In genomic region chr19:805600-806550, GRCh38 we compare ENCODE assay signal across 1 cellular context.
TF ChIP-seq lines count a peak whose summit lies in the region.

No MANE protein-coding gene starts in this region.

TF ChIP-seq in GM12878, 131 proteins besides CTCF, POLR2A, EP300 and RAD21:
- no peak for TF ChIP-seq SMAD5 (IDR thresholded peaks at IDR 0.05; ENCODE audit: low read depth)
- TF ChIP-seq TCF7 (IDR thresholded peaks at IDR 0.05; ENCODE audit: borderline replicate concordance) = no peak
- TF ChIP-seq BACH1 (IDR thresholded peaks at IDR 0.05; ENCODE audit: borderline replicate concordance) = 0 out of 2 replicates have a peak, but pooled peaks have one; percentile 22
- TF ChIP-seq POLR2AphosphoS5 (IDR thresholded peaks at IDR 0.05; ENCODE audit: low read length) = peak; percentile 56
- peak; percentile 49; the same call in 1 of the 2 replicates for TF ChIP-seq ZBTB33 (IDR thresholded peaks at IDR 0.05)
